In the genomic region with DNA sequence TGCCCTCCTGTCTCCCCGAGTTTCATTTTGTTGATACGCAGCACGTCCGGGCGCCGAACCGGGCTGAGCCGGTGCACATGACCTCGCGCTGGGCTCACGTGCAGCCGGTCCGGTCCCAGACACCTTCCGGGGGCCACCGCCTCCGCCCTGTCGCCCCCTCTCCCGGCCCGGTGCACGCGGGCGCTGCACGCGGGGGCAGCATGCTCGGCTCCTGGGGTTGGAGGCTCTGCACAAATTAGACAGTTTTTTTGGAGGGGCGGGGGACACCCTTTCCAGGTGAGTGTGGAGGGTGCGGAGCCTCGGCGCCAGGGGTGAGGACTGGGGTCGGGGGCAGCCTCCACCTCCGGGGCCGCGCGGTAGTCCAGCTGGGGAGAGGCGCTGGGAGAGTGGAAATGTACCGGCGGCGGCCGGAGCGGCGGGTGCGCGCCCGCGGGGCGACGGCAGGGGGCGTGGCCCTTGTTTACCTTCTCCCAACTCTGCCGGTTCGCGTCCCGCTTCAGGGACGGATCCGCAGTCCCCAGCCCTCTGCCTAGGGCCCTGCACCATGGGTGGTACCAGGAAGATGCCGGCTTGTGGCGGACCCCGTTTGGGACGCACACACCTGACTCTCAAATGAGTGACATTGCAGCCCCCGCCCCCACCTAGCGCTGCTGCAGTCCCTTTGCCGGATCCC, we compare ENCODE assay signal across 2 cellular contexts.
TF ChIP-seq lines count a peak whose summit lies in the region.

No MANE protein-coding gene starts in this region.

TF ChIP-seq in HEK293, 187 proteins besides CTCF, POLR2A, EP300 and RAD21 (continued from another document and continues in another):
- TF ChIP-seq, protein P1, sequence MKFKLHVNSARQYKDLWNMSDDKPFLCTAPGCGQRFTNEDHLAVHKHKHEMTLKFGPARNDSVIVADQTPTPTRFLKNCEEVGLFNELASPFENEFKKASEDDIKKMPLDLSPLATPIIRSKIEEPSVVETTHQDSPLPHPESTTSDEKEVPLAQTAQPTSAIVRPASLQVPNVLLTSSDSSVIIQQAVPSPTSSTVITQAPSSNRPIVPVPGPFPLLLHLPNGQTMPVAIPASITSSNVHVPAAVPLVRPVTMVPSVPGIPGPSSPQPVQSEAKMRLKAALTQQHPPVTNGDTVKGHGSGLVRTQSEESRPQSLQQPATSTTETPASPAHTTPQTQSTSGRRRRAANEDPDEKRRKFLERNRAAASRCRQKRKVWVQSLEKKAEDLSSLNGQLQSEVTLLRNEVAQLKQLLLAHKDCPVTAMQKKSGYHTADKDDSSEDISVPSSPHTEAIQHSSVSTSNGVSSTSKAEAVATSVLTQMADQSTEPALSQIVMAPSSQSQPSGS (tag by site-specific recombination; IDR thresholded peaks at IDR 0.05; ENCODE audit: low read depth), result no peak
- TF ChIP-seq ZNF223 (tag by site-specific recombination; IDR thresholded peaks at IDR 0.05) (no peak), ZNF133 (tag by site-specific recombination; IDR thresholded peaks at IDR 0.05) (no peak), ZNF555 (tag by site-specific recombination; conservative IDR thresholded peaks at IDR 0.05) (no peak), GFI1B (tag by site-specific recombination; IDR thresholded peaks at IDR 0.05) (no peak), ZNF132 (tag by site-specific recombination; IDR thresholded peaks at IDR 0.05; ENCODE audit: borderline replicate concordance) (no peak), ZNF629 (tag by site-specific recombination; IDR thresholded peaks at IDR 0.05) (peak; percentile 61), ZNF561 (tag by site-specific recombination; IDR thresholded peaks at IDR 0.05; ENCODE audit: borderline replicate concordance) (no peak), ZNF112 (tag by site-specific recombination; IDR thresholded peaks at IDR 0.05) (no peak), ZNF433 (tag by site-specific recombination; IDR thresholded peaks at IDR 0.05; ENCODE audit: low read depth) (no peak), ZNF184 (tag by site-specific recombination; IDR thresholded peaks at IDR 0.05) (no peak), ZNF626 (tag by site-specific recombination; IDR thresholded peaks at IDR 0.05) (no peak), ZNF473 (tag by site-specific recombination; IDR thresholded peaks at IDR 0.05) (no peak), KLF10 (tag by site-specific recombination; IDR thresholded peaks at IDR 0.05) (peak; percentile 90), ZFP3 (tag by site-specific recombination; IDR thresholded peaks at IDR 0.05; ENCODE audit: low read depth) (no peak), HOXC10 (CRISPR knock-in tag; IDR thresholded peaks at IDR 0.05) (no peak), KLF7 (tag by site-specific recombination; IDR thresholded peaks at IDR 0.05; ENCODE audit: borderline replicate concordance) (no peak), ZBTB21 (tag by site-specific recombination; IDR thresholded peaks at IDR 0.05) (no peak), ZBTB20 (tag by site-specific recombination; IDR thresholded peaks at IDR 0.05) (peak; percentile 87), ZNF768 (tag by site-specific recombination; IDR thresholded peaks at IDR 0.05) (no peak), ZNF610 (tag by site-specific recombination; IDR thresholded peaks at IDR 0.05; ENCODE audit: borderline replicate concordance) (no peak), ZNF548 (tag by site-specific recombination; IDR thresholded peaks at IDR 0.05) (no peak), KLF1 (tag by site-specific recombination; IDR thresholded peaks at IDR 0.05) (no peak; the same call in 1 of the 2 replicates)
- TF ChIP-seq, protein P2, sequence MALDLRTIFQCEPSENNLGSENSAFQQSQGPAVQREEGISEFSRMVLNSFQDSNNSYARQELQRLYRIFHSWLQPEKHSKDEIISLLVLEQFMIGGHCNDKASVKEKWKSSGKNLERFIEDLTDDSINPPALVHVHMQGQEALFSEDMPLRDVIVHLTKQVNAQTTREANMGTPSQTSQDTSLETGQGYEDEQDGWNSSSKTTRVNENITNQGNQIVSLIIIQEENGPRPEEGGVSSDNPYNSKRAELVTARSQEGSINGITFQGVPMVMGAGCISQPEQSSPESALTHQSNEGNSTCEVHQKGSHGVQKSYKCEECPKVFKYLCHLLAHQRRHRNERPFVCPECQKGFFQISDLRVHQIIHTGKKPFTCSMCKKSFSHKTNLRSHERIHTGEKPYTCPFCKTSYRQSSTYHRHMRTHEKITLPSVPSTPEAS (tag by site-specific recombination; IDR thresholded peaks at IDR 0.05), result no peak
- TF ChIP-seq, protein P3, sequence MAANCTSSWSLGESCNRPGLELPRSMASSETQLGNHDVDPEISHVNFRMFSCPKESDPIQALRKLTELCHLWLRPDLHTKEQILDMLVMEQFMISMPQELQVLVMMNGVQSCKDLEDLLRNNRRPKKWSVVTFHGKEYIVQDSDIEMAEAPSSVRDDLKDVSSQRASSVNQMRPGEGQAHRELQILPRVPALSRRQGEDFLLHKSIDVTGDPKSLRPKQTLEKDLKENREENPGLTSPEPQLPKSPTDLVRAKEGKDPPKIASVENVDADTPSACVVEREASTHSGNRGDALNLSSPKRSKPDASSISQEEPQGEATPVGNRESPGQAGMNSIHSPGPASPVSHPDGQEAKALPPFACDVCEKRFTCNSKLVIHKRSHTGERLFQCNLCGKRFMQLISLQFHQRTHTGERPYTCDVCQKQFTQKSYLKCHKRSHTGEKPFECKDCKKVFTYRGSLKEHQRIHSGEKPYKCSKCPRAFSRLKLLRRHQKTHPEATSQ (tag by site-specific recombination; IDR thresholded peaks at IDR 0.05), result no peak; the same call in 1 of the 2 replicates
- TF ChIP-seq, protein P4, sequence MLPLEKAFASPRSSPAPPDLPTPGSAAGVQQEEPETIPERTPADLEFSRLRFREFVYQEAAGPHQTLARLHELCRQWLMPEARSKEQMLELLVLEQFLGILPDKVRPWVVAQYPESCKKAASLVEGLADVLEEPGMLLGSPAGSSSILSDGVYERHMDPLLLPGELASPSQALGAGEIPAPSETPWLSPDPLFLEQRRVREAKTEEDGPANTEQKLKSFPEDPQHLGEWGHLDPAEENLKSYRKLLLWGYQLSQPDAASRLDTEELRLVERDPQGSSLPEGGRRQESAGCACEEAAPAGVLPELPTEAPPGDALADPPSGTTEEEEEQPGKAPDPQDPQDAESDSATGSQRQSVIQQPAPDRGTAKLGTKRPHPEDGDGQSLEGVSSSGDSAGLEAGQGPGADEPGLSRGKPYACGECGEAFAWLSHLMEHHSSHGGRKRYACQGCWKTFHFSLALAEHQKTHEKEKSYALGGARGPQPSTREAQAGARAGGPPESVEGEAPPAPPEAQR (tag by site-specific recombination; IDR thresholded peaks at IDR 0.05), result no peak

TF ChIP-seq in WTC11, 78 proteins besides CTCF, POLR2A, EP300 and RAD21 (continued from another document):
- TF ChIP-seq, protein P5, sequence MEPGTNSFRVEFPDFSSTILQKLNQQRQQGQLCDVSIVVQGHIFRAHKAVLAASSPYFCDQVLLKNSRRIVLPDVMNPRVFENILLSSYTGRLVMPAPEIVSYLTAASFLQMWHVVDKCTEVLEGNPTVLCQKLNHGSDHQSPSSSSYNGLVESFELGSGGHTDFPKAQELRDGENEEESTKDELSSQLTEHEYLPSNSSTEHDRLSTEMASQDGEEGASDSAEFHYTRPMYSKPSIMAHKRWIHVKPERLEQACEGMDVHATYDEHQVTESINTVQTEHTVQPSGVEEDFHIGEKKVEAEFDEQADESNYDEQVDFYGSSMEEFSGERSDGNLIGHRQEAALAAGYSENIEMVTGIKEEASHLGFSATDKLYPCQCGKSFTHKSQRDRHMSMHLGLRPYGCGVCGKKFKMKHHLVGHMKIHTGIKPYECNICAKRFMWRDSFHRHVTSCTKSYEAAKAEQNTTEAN (CRISPR knock-in tag; IDR thresholded peaks at IDR 0.05), result no peak
- TF ChIP-seq, protein P6, sequence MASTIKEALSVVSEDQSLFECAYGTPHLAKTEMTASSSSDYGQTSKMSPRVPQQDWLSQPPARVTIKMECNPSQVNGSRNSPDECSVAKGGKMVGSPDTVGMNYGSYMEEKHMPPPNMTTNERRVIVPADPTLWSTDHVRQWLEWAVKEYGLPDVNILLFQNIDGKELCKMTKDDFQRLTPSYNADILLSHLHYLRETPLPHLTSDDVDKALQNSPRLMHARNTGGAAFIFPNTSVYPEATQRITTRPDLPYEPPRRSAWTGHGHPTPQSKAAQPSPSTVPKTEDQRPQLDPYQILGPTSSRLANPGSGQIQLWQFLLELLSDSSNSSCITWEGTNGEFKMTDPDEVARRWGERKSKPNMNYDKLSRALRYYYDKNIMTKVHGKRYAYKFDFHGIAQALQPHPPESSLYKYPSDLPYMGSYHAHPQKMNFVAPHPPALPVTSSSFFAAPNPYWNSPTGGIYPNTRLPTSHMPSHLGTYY (CRISPR knock-in tag; IDR thresholded peaks at IDR 0.05), result no peak
- no peak for TF ChIP-seq ZNF671 (CRISPR knock-in tag; IDR thresholded peaks at IDR 0.05)
- peak; percentile 32; the same call in 1 of the 2 replicates for TF ChIP-seq TEAD1 (CRISPR knock-in tag; IDR thresholded peaks at IDR 0.05)
- TF ChIP-seq NR1H2 (CRISPR knock-in tag; IDR thresholded peaks at IDR 0.05), result no peak
- TF ChIP-seq ZNF317 (CRISPR knock-in tag; IDR thresholded peaks at IDR 0.05; ENCODE audit: borderline replicate concordance, low read depth), result no peak
- TF ChIP-seq FOXP1 (CRISPR knock-in tag; IDR thresholded peaks at IDR 0.05; ENCODE audit: borderline replicate concordance), result no peak; the same call in 1 of the 2 replicates
- TF ChIP-seq OVOL2 (CRISPR knock-in tag; IDR thresholded peaks at IDR 0.05; ENCODE audit: borderline replicate concordance), result no peak
- TF ChIP-seq RELA (CRISPR knock-in tag; IDR thresholded peaks at IDR 0.05; ENCODE audit: borderline replicate concordance), result peak; percentile 53; the same call in 1 of the 2 replicates
- TF ChIP-seq, protein P7, sequence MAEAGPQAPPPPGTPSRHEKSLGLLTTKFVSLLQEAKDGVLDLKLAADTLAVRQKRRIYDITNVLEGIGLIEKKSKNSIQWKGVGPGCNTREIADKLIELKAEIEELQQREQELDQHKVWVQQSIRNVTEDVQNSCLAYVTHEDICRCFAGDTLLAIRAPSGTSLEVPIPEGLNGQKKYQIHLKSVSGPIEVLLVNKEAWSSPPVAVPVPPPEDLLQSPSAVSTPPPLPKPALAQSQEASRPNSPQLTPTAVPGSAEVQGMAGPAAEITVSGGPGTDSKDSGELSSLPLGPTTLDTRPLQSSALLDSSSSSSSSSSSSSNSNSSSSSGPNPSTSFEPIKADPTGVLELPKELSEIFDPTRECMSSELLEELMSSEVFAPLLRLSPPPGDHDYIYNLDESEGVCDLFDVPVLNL (CRISPR knock-in tag; IDR thresholded peaks at IDR 0.05; ENCODE audit: borderline replicate concordance, low read depth), result no peak
- TF ChIP-seq, protein P8, sequence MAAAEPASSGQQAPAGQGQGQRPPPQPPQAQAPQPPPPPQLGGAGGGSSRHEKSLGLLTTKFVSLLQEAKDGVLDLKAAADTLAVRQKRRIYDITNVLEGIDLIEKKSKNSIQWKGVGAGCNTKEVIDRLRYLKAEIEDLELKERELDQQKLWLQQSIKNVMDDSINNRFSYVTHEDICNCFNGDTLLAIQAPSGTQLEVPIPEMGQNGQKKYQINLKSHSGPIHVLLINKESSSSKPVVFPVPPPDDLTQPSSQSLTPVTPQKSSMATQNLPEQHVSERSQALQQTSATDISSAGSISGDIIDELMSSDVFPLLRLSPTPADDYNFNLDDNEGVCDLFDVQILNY (CRISPR knock-in tag; IDR thresholded peaks at IDR 0.05), result no peak; the same call in 1 of the 2 replicates
- TF ChIP-seq NFYB (CRISPR knock-in tag; conservative IDR thresholded peaks at IDR 0.05; ENCODE audit: low read depth), result no peak
- TF ChIP-seq ZNF232 (CRISPR knock-in tag; IDR thresholded peaks at IDR 0.05), result 0 out of 2 replicates have a peak, but pooled peaks have one; percentile 35
- TF ChIP-seq NR3C1 (CRISPR knock-in tag; conservative IDR thresholded peaks at IDR 0.05; ENCODE audit: low read depth), result no peak
- TF ChIP-seq, protein P9, sequence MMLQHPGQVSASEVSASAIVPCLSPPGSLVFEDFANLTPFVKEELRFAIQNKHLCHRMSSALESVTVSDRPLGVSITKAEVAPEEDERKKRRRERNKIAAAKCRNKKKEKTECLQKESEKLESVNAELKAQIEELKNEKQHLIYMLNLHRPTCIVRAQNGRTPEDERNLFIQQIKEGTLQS (CRISPR knock-in tag; conservative IDR thresholded peaks at IDR 0.05), result no peak
- TF ChIP-seq, protein P10, sequence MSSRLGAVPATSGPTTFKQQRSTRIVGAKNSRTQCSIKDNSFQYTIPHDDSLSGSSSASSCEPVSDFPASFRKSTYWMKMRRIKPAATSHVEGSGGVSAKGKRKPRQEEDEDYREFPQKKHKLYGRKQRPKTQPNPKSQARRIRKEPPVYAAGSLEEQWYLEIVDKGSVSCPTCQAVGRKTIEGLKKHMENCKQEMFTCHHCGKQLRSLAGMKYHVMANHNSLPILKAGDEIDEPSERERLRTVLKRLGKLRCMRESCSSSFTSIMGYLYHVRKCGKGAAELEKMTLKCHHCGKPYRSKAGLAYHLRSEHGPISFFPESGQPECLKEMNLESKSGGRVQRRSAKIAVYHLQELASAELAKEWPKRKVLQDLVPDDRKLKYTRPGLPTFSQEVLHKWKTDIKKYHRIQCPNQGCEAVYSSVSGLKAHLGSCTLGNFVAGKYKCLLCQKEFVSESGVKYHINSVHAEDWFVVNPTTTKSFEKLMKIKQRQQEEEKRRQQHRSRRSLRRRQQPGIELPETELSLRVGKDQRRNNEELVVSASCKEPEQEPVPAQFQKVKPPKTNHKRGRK (CRISPR knock-in tag; IDR thresholded peaks at IDR 0.05; ENCODE audit: borderline replicate concordance), result no peak
- TF ChIP-seq, protein P11, sequence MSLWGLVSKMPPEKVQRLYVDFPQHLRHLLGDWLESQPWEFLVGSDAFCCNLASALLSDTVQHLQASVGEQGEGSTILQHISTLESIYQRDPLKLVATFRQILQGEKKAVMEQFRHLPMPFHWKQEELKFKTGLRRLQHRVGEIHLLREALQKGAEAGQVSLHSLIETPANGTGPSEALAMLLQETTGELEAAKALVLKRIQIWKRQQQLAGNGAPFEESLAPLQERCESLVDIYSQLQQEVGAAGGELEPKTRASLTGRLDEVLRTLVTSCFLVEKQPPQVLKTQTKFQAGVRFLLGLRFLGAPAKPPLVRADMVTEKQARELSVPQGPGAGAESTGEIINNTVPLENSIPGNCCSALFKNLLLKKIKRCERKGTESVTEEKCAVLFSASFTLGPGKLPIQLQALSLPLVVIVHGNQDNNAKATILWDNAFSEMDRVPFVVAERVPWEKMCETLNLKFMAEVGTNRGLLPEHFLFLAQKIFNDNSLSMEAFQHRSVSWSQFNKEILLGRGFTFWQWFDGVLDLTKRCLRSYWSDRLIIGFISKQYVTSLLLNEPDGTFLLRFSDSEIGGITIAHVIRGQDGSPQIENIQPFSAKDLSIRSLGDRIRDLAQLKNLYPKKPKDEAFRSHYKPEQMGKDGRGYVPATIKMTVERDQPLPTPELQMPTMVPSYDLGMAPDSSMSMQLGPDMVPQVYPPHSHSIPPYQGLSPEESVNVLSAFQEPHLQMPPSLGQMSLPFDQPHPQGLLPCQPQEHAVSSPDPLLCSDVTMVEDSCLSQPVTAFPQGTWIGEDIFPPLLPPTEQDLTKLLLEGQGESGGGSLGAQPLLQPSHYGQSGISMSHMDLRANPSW (CRISPR knock-in tag; conservative IDR thresholded peaks at IDR 0.05; ENCODE audit: low read depth), result no peak
- no peak for TF ChIP-seq ESRRA (CRISPR knock-in tag; IDR thresholded peaks at IDR 0.05; ENCODE audit: borderline replicate concordance)
- TF ChIP-seq, protein P12, sequence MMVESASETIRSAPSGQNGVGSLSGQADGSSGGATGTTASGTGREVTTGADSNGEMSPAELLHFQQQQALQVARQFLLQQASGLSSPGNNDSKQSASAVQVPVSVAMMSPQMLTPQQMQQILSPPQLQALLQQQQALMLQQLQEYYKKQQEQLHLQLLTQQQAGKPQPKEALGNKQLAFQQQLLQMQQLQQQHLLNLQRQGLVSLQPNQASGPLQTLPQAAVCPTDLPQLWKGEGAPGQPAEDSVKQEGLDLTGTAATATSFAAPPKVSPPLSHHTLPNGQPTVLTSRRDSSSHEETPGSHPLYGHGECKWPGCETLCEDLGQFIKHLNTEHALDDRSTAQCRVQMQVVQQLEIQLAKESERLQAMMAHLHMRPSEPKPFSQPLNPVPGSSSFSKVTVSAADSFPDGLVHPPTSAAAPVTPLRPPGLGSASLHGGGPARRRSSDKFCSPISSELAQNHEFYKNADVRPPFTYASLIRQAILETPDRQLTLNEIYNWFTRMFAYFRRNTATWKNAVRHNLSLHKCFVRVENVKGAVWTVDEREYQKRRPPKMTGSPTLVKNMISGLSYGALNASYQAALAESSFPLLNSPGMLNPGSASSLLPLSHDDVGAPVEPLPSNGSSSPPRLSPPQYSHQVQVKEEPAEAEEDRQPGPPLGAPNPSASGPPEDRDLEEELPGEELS (CRISPR knock-in tag; IDR thresholded peaks at IDR 0.05), result 0 out of 2 replicates have a peak, but pooled peaks have one; percentile 61
